In the genomic region with DNA sequence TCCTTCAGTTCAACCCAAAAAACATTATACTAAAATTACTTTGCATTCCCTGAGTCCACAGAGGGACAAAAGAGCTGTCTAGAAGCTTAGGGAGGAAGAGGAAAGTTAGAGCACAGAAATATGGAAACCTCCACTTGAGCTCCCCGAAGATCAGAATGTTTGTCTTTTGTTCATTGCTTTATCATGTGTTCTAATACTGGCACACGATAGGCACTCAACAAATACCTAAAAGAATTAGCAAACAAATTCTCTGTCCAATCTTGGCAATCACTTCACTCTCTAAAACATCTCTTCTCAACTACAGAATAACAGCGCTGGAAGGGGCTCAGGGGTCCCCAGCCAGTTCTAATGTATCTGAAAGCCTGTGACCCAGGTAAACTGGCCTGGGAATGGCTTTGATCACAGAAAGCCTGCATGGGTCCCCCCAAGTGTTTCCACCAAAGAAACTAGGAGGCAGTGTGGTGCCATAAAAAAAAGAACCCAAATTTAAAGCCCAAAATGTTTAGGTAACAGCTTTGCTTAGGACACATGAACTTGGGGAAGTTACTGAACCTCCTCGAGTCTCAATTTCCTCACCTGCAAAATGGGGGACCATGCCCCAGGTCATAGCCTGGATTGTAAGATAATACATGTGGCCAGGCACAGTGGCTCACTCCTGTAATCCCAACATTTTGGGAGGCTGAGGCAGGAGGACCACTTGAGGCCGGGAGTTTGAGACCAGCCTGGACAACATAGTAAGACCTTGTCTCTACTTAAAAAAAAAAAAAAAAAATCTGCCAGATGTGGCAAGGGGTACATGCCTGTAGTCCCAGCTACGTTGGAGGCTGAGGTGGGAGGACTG, we compare ENCODE assay signal across 14 cellular contexts. TPM values are rescaled to one million over a fixed set of nuclear protein-coding genes. Genes with fewer than 3 reads are reported as not detected.
DNase-seq lines count a peak whose midpoint lies in the region; ATAC-seq lines count a peak whose summit lies in the region.
"Had no signal": no experiment of that assay in that cellular context is flagged by ENCODE, and none has a peak within 500 bp of the region (broad histone marks: within the 10 kb centered on the region; RNA-seq: fewer than 3 reads in every experiment).

No MANE protein-coding gene starts in this region.

- no peak overlapping the region for H3K4me3 ChIP-seq in Karpas-422 (ENCODE audit: low read length)
- H3K4me3 ChIP-seq: tibial nerve had no signal

- no peaks in the 10 kb centered on the region for H3K9me2 ChIP-seq in Karpas-422 (replicated peaks; ENCODE audit: insufficient read depth, low read length)

- H4K20me1 ChIP-seq in Karpas-422 (ENCODE audit: insufficient read depth, low read depth, low read length): no peaks in the 10 kb centered on the region; the same call in 1 of the 2 replicates

- ATAC-seq in naive thymus-derived CD8-positive, alpha-beta T cell: no peak

- DNase-seq in T-helper 1 cell: no peak
- peak; percentile 51 for DNase-seq in Karpas-422
- no peak for DNase-seq in caudate nucleus (lab: John Stamatoyannopoulos, UW)
- DNase-seq in naive thymus-derived CD8-positive, alpha-beta T cell: no peak
- DNase-seq in NCI-H748 (lab: John Stamatoyannopoulos, UW; ENCODE audit: unreplicated experiment): no peak
- no peak for DNase-seq in NCI-H2107 treated with DMSO at 0.1 percent for 48 hours (lab: John Stamatoyannopoulos, UW; ENCODE audit: unreplicated experiment)
- DNase-seq in activated naive CD8-positive, alpha-beta T cell treated with anti-CD3 and anti-CD28 coated beads for 36 hours: no peak
- DNase-seq: aorta; dermis blood vessel endothelial cell; NCI-H2029; stimulated activated CD4-positive, alpha-beta T cell treated with anti-CD3 and anti-CD28 coated beads, Interleukin-4, amount 100 ng/mL, for 1 hour had no signal

- H3K9me3 ChIP-seq in Karpas-422 (ENCODE audit: low read length): no peaks in the 10 kb centered on the region
- H3K9me3 ChIP-seq: tibial nerve had no signal

- H3K36me3 Mint-ChIP-seq in T-helper 1 cell treated with Interleukin-12 subunit alpha and Interleukin-12 subunit beta and Interleukin-4 antibody, amounts not matched to agents 30 μg/mL and 1 μg/mL, for 36 hours (ENCODE audit: low read depth): peaks cover 15% of the 10 kb centered on the region
- H3K36me3 Mint-ChIP-seq in naive thymus-derived CD8-positive, alpha-beta T cell: peaks cover 0 to 20% (median 4%) of the 10 kb centered on the region in 3 donors
- peaks cover 7% of the 10 kb centered on the region for H3K36me3 Mint-ChIP-seq in activated naive CD8-positive, alpha-beta T cell treated with anti-CD3 and anti-CD28 coated beads for 36 hours

- POLR2A ChIA-PET in naive thymus-derived CD8-positive, alpha-beta T cell (lab: Charles Lee): interaction anchor here (0.6 to 0.8 kb wide), 2 partner anchors 34 to 128 kb away, joined by 3 read pairs; no protein-coding TSS in a partner anchor

- H3K9me3 Mint-ChIP-seq in T-helper 1 cell treated with Interleukin-12 subunit alpha and Interleukin-12 subunit beta and Interleukin-4 antibody, amounts not matched to agents 30 μg/mL and 1 μg/mL, for 36 hours: no peaks in the 10 kb centered on the region
- no peaks in the 10 kb centered on the region for H3K9me3 Mint-ChIP-seq in naive thymus-derived CD8-positive, alpha-beta T cell
- no peaks in the 10 kb centered on the region for H3K9me3 Mint-ChIP-seq in activated naive CD8-positive, alpha-beta T cell treated with anti-CD3 and anti-CD28 coated beads for 36 hours

- H3K27ac Mint-ChIP-seq in T-helper 1 cell treated with Interleukin-12 subunit alpha and Interleukin-12 subunit beta and Interleukin-4 antibody, amounts not matched to agents 30 μg/mL and 1 μg/mL, for 36 hours: peak overlapping the region; percentile 33
- peak overlapping the region; percentile 25 to 86 (median 74) for H3K27ac Mint-ChIP-seq in naive thymus-derived CD8-positive, alpha-beta T cell
- H3K27ac Mint-ChIP-seq in activated naive CD8-positive, alpha-beta T cell treated with anti-CD3 and anti-CD28 coated beads for 36 hours: no peak overlapping the region

- H3K4me2 ChIP-seq in Karpas-422 (ENCODE audit: low read depth, low read length, poor library complexity, severe bottlenecking): peak overlapping the region; percentile 59

- H2AFZ ChIP-seq in Karpas-422 (ENCODE audit: low read length): no peak overlapping the region

- peaks cover 41% of the 10 kb centered on the region for H3K4me1 ChIP-seq in Karpas-422 (ENCODE audit: low read length)

- H3K4me1 Mint-ChIP-seq in T-helper 1 cell treated with Interleukin-12 subunit alpha and Interleukin-12 subunit beta and Interleukin-4 antibody, amounts not matched to agents 30 μg/mL and 1 μg/mL, for 36 hours (ENCODE audit: low read depth): peaks cover 70% of the 10 kb centered on the region
- peaks cover 51 to 97% (median 91%) of the 10 kb centered on the region in 4 donors for H3K4me1 Mint-ChIP-seq in naive thymus-derived CD8-positive, alpha-beta T cell
- H3K4me1 Mint-ChIP-seq in activated naive CD8-positive, alpha-beta T cell treated with anti-CD3 and anti-CD28 coated beads for 36 hours: peaks cover 85% of the 10 kb centered on the region

- no peak overlapping the region for H3K4me3 Mint-ChIP-seq in T-helper 1 cell treated with Interleukin-12 subunit alpha and Interleukin-12 subunit beta and Interleukin-4 antibody, amounts not matched to agents 30 μg/mL and 1 μg/mL, for 36 hours
- peak overlapping the region in 1 of 10 donors; percentile 5 for H3K4me3 Mint-ChIP-seq in naive thymus-derived CD8-positive, alpha-beta T cell
- H3K4me3 Mint-ChIP-seq in activated naive CD8-positive, alpha-beta T cell treated with anti-CD3 and anti-CD28 coated beads for 36 hours: no peak overlapping the region

- H3K36me3 ChIP-seq in Karpas-422 (ENCODE audit: insufficient read depth, low read length): no peaks in the 10 kb centered on the region
- H3K36me3 ChIP-seq: tibial nerve had no signal

- H3K27me3 ChIP-seq in Karpas-422 (ENCODE audit: low read length): no peaks in the 10 kb centered on the region
- H3K27me3 ChIP-seq: tibial nerve had no signal

- no peak overlapping the region for H3K9ac ChIP-seq in Karpas-422 (ENCODE audit: low read length)

- H3K79me2 ChIP-seq in Karpas-422 (ENCODE audit: low read length): no peaks in the 10 kb centered on the region

- no peaks in the 10 kb centered on the region for H3K27me3 Mint-ChIP-seq in T-helper 1 cell treated with Interleukin-12 subunit alpha and Interleukin-12 subunit beta and Interleukin-4 antibody, amounts not matched to agents 30 μg/mL and 1 μg/mL, for 36 hours (ENCODE audit: low read depth)
- H3K27me3 Mint-ChIP-seq in naive thymus-derived CD8-positive, alpha-beta T cell: no peaks in the 10 kb centered on the region
- H3K27me3 Mint-ChIP-seq in activated naive CD8-positive, alpha-beta T cell treated with anti-CD3 and anti-CD28 coated beads for 36 hours: no peaks in the 10 kb centered on the region

- H3K27ac ChIP-seq in Karpas-422 (ENCODE audit: low read length) (no peak overlapping the region), caudate nucleus (ENCODE audit: low read depth, low read length) (peak overlapping the region; percentile 71)
- H3K27ac ChIP-seq: 22Rv1, tibial nerve had no signal

RNA-seq across cellular contexts. Expression of gene SSBP3, which starts 45.8 kb away (rescaled TPM):
- 2.4 and 4.7 TPM in 2 replicates for total RNA-seq in Karpas-422 (2014; rRNA removed; shearing (Covaris generic); ENCODE audit: low replicate concordance)
- total RNA-seq in naive thymus-derived CD8-positive, alpha-beta T cell: 10 to 100 TPM; 88.7 to 93.8 TPM
- polyA plus RNA-seq in naive thymus-derived CD8-positive, alpha-beta T cell: 10 to 100 TPM; 16.1 to 19.8 (median 16.7) TPM
- total RNA-seq in activated naive CD8-positive, alpha-beta T cell treated with anti-CD3 and anti-CD28 coated beads for 36 hours: 10 to 100 TPM; 62.8 to 65.4 TPM

Comparison
In these comparisons a context has a peak if more than half of its experiments do, and no peak if none do; other contexts are left out.
1. RNA of gene SSBP3, which starts 45.8 kb away (total RNA-seq): 88.7 to 93.8 TPM in naive thymus-derived CD8-positive, alpha-beta T cell and 62.8 to 65.4 TPM in activated naive CD8-positive, alpha-beta T cell treated with anti-CD3 and anti-CD28 coated beads for 36 hours; 2.4 to 4.7 TPM in Karpas-422; every median in the first group is over 10 times any median in the second.